In genomic region chr17:4947411-4948165, GRCh38 we compare ENCODE assay signal across 8 cellular contexts. TPM values are rescaled to one million over a fixed set of nuclear protein-coding genes. Genes with fewer than 3 reads are reported as not detected.
DNase-seq lines count a peak whose midpoint lies in the region; ATAC-seq, FAIRE-seq and TF ChIP-seq lines count a peak whose summit lies in the region.

No MANE protein-coding gene starts in this region.

- TF ChIP-seq CTCF in LNCaP clone FGC (IDR thresholded peaks at IDR 0.05; ENCODE audit: control insufficient read depth, extremely low read depth, insufficient read depth) (no peak), WI38 (IDR thresholded peaks at IDR 0.05; ENCODE audit: low read depth, low read length) (no peak), cardiac fibroblast (IDR thresholded peaks at IDR 0.05; ENCODE audit: low read depth, low read length) (no peak), keratinocyte (optimal IDR thresholded peaks at IDR 0.05 in 1 of 3, IDR thresholded peaks at IDR 0.05 in 1 of 3, conservative IDR thresholded peaks at IDR 0.05 in 1 of 3; ENCODE audit: extremely low read depth in 1 of 3, insufficient read depth in 2 of 3, low read length in 3 of 3) (no peak)

- peak overlapping the region; percentile 99 for H3K4me3 ChIP-seq in LNCaP clone FGC (ENCODE audit: low read depth, low read length)
- H3K4me3 ChIP-seq in WI38 (ENCODE audit: low read depth, low read length): peak overlapping the region; percentile 93
- H3K4me3 ChIP-seq in cardiac fibroblast (replicated peaks in 1 of 2; ENCODE audit: low read depth in 2 of 2, low read length in 2 of 2): peak overlapping the region; percentile 98 to 99
- H3K4me3 ChIP-seq in keratinocyte (ENCODE audit: control insufficient read depth in 2 of 3, extremely low read depth in 1 of 3, insufficient read depth in 2 of 3, low read depth in 1 of 3, low read length in 3 of 3): peak overlapping the region; percentile 96 to 99 (median 97)

- H3K4me2 ChIP-seq in keratinocyte (ENCODE audit: control insufficient read depth, extremely low read depth, insufficient read depth, low read depth, low read length): peak overlapping the region; percentile 100

- H2AFZ ChIP-seq in keratinocyte (ENCODE audit: control insufficient read depth, low read length): no peak overlapping the region

- ATAC-seq in GM19035 (IDR thresholded peaks at IDR 0.05; ENCODE audit: unreplicated experiment): no peak

- no peaks in the 10 kb centered on the region for H3K9me3 ChIP-seq in keratinocyte (ENCODE audit: control insufficient read depth, low read depth, low read length)

- DNase-seq in DMS53 (lab: John Stamatoyannopoulos, UW): peak; percentile 65
- DNase-seq in DMS53 treated with DMSO at 0.1 percent for 48 hours (lab: John Stamatoyannopoulos, UW; ENCODE audit: unreplicated experiment): no peak
- DNase-seq in LNCaP clone FGC (ENCODE audit: low read depth): no peak
- peak; percentile 56 to 59 for DNase-seq in cardiac fibroblast (ENCODE audit: low read depth in 2 of 2)
- no peak for DNase-seq in keratinocyte (ENCODE audit: low read depth, low spot score)
- peak; percentile 73 for DNase-seq in stimulated activated CD4-positive, alpha-beta T cell treated with anti-CD3 and anti-CD28 coated beads, Interleukin-1b, Interleukin-23, amount 100 ng/mL, for 48 hours

- H3K79me2 ChIP-seq in keratinocyte (ENCODE audit: control insufficient read depth, insufficient read depth, low read length): peaks cover 40% of the 10 kb centered on the region

- no peaks in the 10 kb centered on the region for H3K27me3 ChIP-seq in keratinocyte (ENCODE audit: control insufficient read depth, extremely low read depth, insufficient read depth, low read length)

- H3K9ac ChIP-seq in keratinocyte (ENCODE audit: control insufficient read depth, extremely low read depth, insufficient read depth, low read length): peak overlapping the region; percentile 94

- peaks cover 15% of the 10 kb centered on the region for H4K20me1 ChIP-seq in keratinocyte (ENCODE audit: control insufficient read depth, extremely low read depth, insufficient read depth, low read length)

- peaks cover 34% of the 10 kb centered on the region for H3K4me1 ChIP-seq in keratinocyte (ENCODE audit: control insufficient read depth, extremely low read depth, insufficient read depth, low read length)

- dilution Hi-C loops in keratinocyte (cut with MboI; ENCODE audit: extremely low pct_ligation_motif_present, low sequenced_read_pairs): loop anchor here (10.0 kb wide), 1 partner anchor 57 kb away; no protein-coding TSS in a partner anchor

- H3K27ac ChIP-seq in keratinocyte (ENCODE audit: control insufficient read depth, insufficient read depth, low read length): peak overlapping the region; percentile 89

- no peak for FAIRE-seq in keratinocyte (lab: Jason Lieb, UNC)

- H3K9me1 ChIP-seq in keratinocyte (ENCODE audit: control insufficient read depth, extremely low read depth, insufficient read depth, low read length): no peaks in the 10 kb centered on the region

- peaks cover 23 to 31% of the 10 kb centered on the region in 2 experiments for H3K36me3 ChIP-seq in keratinocyte (ENCODE audit: control insufficient read depth in 2 of 2, extremely low read depth in 1 of 2, insufficient read depth in 2 of 2, low read length in 2 of 2)

RNA-seq across cellular contexts. Expression of gene PFN1, which starts 0.7 kb away (rescaled TPM):
- 1,029 to 1,579 TPM (median 1,435 TPM) in 3 replicates for polyA plus RNA-seq in keratinocyte
- 93.5 TPM for polyA plus RNA-seq in keratinocyte (2011; ENCODE audit: low read depth)
- 1,284 and 1,740 TPM in 2 replicates for polyA plus RNA-seq in keratinocyte (2011; cell fraction: cytosol; rRNA removed)
- 522 and 618 TPM in 2 replicates for polyA plus RNA-seq in keratinocyte (2011; cell fraction: nucleus; rRNA removed)
- 752 and 2,112 TPM in 2 replicates for polyA plus RNA-seq in keratinocyte (2012; ENCODE audit: low replicate concordance)
- 549 to 818 TPM (median 613 TPM) in 3 replicates for polyA minus RNA-seq in keratinocyte
- 3,030 TPM for polyA minus RNA-seq in keratinocyte (2011; cell fraction: cytosol; rRNA and poly(A)+ RNA removed)
- polyA minus RNA-seq in keratinocyte (2011; cell fraction: nucleus; rRNA and poly(A)+ RNA removed): 168 and 208 TPM in 2 replicates

RNA-seq across cellular contexts. Expression of gene ENO3, which starts 3.3 kb away (rescaled TPM):
- 1.8 to 3.1 TPM (median 2.4 TPM) in 3 replicates for polyA plus RNA-seq in keratinocyte
- polyA plus RNA-seq in keratinocyte (2011; ENCODE audit: low read depth): 1.5 TPM
- 0.48 and 0.64 TPM in 2 replicates for polyA plus RNA-seq in keratinocyte (2011; cell fraction: cytosol; rRNA removed)
- 14.2 and 14.8 TPM in 2 replicates for polyA plus RNA-seq in keratinocyte (2011; cell fraction: nucleus; rRNA removed)
- 2.9 and 3.3 TPM in 2 replicates for polyA plus RNA-seq in keratinocyte (2012; ENCODE audit: low replicate concordance)
- polyA minus RNA-seq in keratinocyte: 0.20 to 1.4 TPM (median 1.1 TPM) in 3 replicates
- 3.6 TPM for polyA minus RNA-seq in keratinocyte (2011; cell fraction: cytosol; rRNA and poly(A)+ RNA removed)
- polyA minus RNA-seq in keratinocyte (2011; cell fraction: nucleus; rRNA and poly(A)+ RNA removed): 1.7 TPM in 2 replicates

RNA-seq across cellular contexts. Expression of gene RNF167, which starts 7.5 kb away (rescaled TPM):
- polyA plus RNA-seq in keratinocyte: 101 to 129 TPM (median 118 TPM) in 3 replicates
- polyA plus RNA-seq in keratinocyte (2011; ENCODE audit: low read depth): 76.5 TPM
- polyA plus RNA-seq in keratinocyte (2011; cell fraction: cytosol; rRNA removed): 180 and 200 TPM in 2 replicates
- 197 and 208 TPM in 2 replicates for polyA plus RNA-seq in keratinocyte (2011; cell fraction: nucleus; rRNA removed)
- polyA plus RNA-seq in keratinocyte (2012; ENCODE audit: low replicate concordance): 124 and 136 TPM in 2 replicates
- polyA minus RNA-seq in keratinocyte: 97.9 to 161 TPM (median 108 TPM) in 3 replicates
- polyA minus RNA-seq in keratinocyte (2011; cell fraction: cytosol; rRNA and poly(A)+ RNA removed): 177 TPM
- 45.4 and 50.7 TPM in 2 replicates for polyA minus RNA-seq in keratinocyte (2011; cell fraction: nucleus; rRNA and poly(A)+ RNA removed)

RNA-seq across cellular contexts. Expression of gene SLC25A11, which starts 7.7 kb away (rescaled TPM):
- 28.3 to 43.6 TPM (median 33.8 TPM) in 3 replicates for polyA plus RNA-seq in keratinocyte
- 30.2 TPM for polyA plus RNA-seq in keratinocyte (2011; ENCODE audit: low read depth)
- polyA plus RNA-seq in keratinocyte (2011; cell fraction: cytosol; rRNA removed): 24.2 and 34.0 TPM in 2 replicates
- polyA plus RNA-seq in keratinocyte (2011; cell fraction: nucleus; rRNA removed): 20.7 and 24.5 TPM in 2 replicates
- 26.3 and 42.6 TPM in 2 replicates for polyA plus RNA-seq in keratinocyte (2012; ENCODE audit: low replicate concordance)
- polyA minus RNA-seq in keratinocyte: 30.9 to 80.3 TPM (median 31.3 TPM) in 3 replicates
- 34.0 TPM for polyA minus RNA-seq in keratinocyte (2011; cell fraction: cytosol; rRNA and poly(A)+ RNA removed)
- 12.2 and 12.6 TPM in 2 replicates for polyA minus RNA-seq in keratinocyte (2011; cell fraction: nucleus; rRNA and poly(A)+ RNA removed)

RNA-seq across cellular contexts. Expression of gene GP1BA, which starts 15.5 kb away (rescaled TPM):
- not detected in 3 replicates for polyA plus RNA-seq in keratinocyte
- polyA plus RNA-seq in keratinocyte (2011; ENCODE audit: low read depth): not detected
- 0.03 TPM in 1 of 2 replicates, not detected in the other for polyA plus RNA-seq in keratinocyte (2011; cell fraction: cytosol; rRNA removed)
- not detected in 2 replicates for polyA plus RNA-seq in keratinocyte (2011; cell fraction: nucleus; rRNA removed)
- polyA plus RNA-seq in keratinocyte (2012; ENCODE audit: low replicate concordance): 0.74 and 1.5 TPM in 2 replicates
- not detected in 3 replicates for polyA minus RNA-seq in keratinocyte
- not detected for polyA minus RNA-seq in keratinocyte (2011; cell fraction: cytosol; rRNA and poly(A)+ RNA removed)
- polyA minus RNA-seq in keratinocyte (2011; cell fraction: nucleus; rRNA and poly(A)+ RNA removed): not detected in 2 replicates

Comparison
In these comparisons a context has a peak if more than half of its experiments do, and no peak if none do; other contexts are left out.
1. DNase-seq: peak in DMS53 (single experiment), cardiac fibroblast (2 of 2) and stimulated activated CD4-positive, alpha-beta T cell treated with anti-CD3 and anti-CD28 coated beads, Interleukin-1b, Interleukin-23, amount 100 ng/mL, for 48 hours (single experiment); none in DMS53 treated with DMSO at 0.1 percent for 48 hours (single experiment), LNCaP clone FGC (single experiment) and keratinocyte (single experiment).
2. Peak in every context shown above with its lines, with median percentiles within 50 percentile points of each other: H3K4me3 ChIP-seq.